In genomic region chr10:99232357-99232999, GRCh38 we compare ENCODE assay signal across 12 cellular contexts. TPM values are rescaled to one million over a fixed set of nuclear protein-coding genes. Genes with fewer than 3 reads are reported as not detected.
DNase-seq lines count a peak whose midpoint lies in the region; ATAC-seq and TF ChIP-seq lines count a peak whose summit lies in the region.
"Had no signal": no experiment of that assay in that cellular context is flagged by ENCODE, and none has a peak within 500 bp of the region (broad histone marks: within the 10 kb centered on the region; RNA-seq: fewer than 3 reads in every experiment).

No MANE protein-coding gene starts in this region.

- H3K4me3 ChIP-seq in heart right ventricle (peak overlapping the region in 7 of 10 donors; percentile 12 to 40 (median 28)), colonic mucosa (no peak overlapping the region), mesenchymal stem cell (ENCODE audit: insufficient read depth in 1 of 2, low read depth in 1 of 2, low read length in 2 of 2) (peak overlapping the region in 1 of 2 experiments; percentile 52), uterus (peak overlapping the region in 1 of 2 donors; percentile 4)
- H3K4me3 ChIP-seq in CD8-positive, alpha-beta T cell (ENCODE audit: low read depth, low read length) = no peak overlapping the region
- H3K4me3 ChIP-seq: ovary had no signal

- no peak overlapping the region for H2BK120ac ChIP-seq in mesenchymal stem cell (ENCODE audit: low read depth, low read length)

- H3K4me3 Mint-ChIP-seq in CD8-positive, alpha-beta T cell = no peak overlapping the region

- H3K27me3 ChIP-seq in heart right ventricle = peaks cover 9 to 97% (median 85%) of the 10 kb centered on the region in 7 donors
- peaks cover 55% of the 10 kb centered on the region for H3K27me3 ChIP-seq in colonic mucosa
- peaks cover 73 to 83% of the 10 kb centered on the region in 2 experiments for H3K27me3 ChIP-seq in mesenchymal stem cell (ENCODE audit: control insufficient read depth in 1 of 2, insufficient read depth in 1 of 2, low read length in 2 of 2)
- peaks cover 4 to 27% of the 10 kb centered on the region in 2 donors for H3K27me3 ChIP-seq in uterus
- H3K27me3 ChIP-seq in CD8-positive, alpha-beta T cell (ENCODE audit: insufficient read depth, low read length) = peaks cover 10% of the 10 kb centered on the region
- H3K27me3 ChIP-seq: ovary had no signal

- H3K4me1 ChIP-seq in heart right ventricle (peaks cover 0 to 42% (median 25%) of the 10 kb centered on the region in 9 donors), colonic mucosa (no peaks in the 10 kb centered on the region), mesenchymal stem cell (ENCODE audit: control insufficient read depth, insufficient read depth, low read depth, low read length) (peaks cover 13% of the 10 kb centered on the region), uterus (peaks cover 0 to 16% of the 10 kb centered on the region in 2 donors)
- H3K4me1 ChIP-seq in CD8-positive, alpha-beta T cell (ENCODE audit: insufficient read depth, low read length) = peaks cover 10% of the 10 kb centered on the region
- H3K4me1 ChIP-seq: Caco-2 had no signal

- TF ChIP-seq CTCF in heart right ventricle (IDR thresholded peaks at IDR 0.05) = no peak
- TF ChIP-seq CTCF in colonic mucosa (IDR thresholded peaks at IDR 0.05) = no peak
- no peak for TF ChIP-seq CTCF in uterus (IDR thresholded peaks at IDR 0.05)
- no peak for TF ChIP-seq CTCF in CD8-positive, alpha-beta T cell (IDR thresholded peaks at IDR 0.05)

- H2BK12ac ChIP-seq in mesenchymal stem cell (ENCODE audit: low read length in 2 of 2) = no peak overlapping the region

- no peak for TF ChIP-seq POLR2A in uterus (IDR thresholded peaks at IDR 0.05)

- peak overlapping the region; percentile 60 for H4K8ac ChIP-seq in mesenchymal stem cell (ENCODE audit: low read length)

- no peak overlapping the region for H3K4ac ChIP-seq in mesenchymal stem cell (ENCODE audit: low read depth in 1 of 2, low read length in 2 of 2)

- CTCF ChIA-PET in CD8-positive, alpha-beta T cell (lab: Charles Lee) = no interaction called here

- intact Hi-C loops in heart right ventricle (cut with DNase I) = no loop called here
- intact Hi-C loops in cardiac septum (cut with DNase I) = no loop called here
- intact Hi-C loops in colonic mucosa (cut with DNase I) = no loop called here
- intact Hi-C loops in uterus (cut with DNase I; ENCODE audit: low total_unique reads) = no loop called here
- intact Hi-C loops in CD8-positive, alpha-beta T cell (cut with DNase I, micrococcal nuclease) = no loop called here

- no peaks in the 10 kb centered on the region for H3K79me1 ChIP-seq in mesenchymal stem cell (replicated peaks; ENCODE audit: low read length, poor library complexity, severe bottlenecking)

- H2BK15ac ChIP-seq in mesenchymal stem cell (ENCODE audit: low read depth, poor library complexity, severe bottlenecking) = no peak overlapping the region

- 1 to 2% methylated on average over 49 of the region's 49 CpGs for WGBS in heart right ventricle, 2 donors
- WGBS in mesenchymal stem cell = under 1% methylated on average over 42 of the region's 49 CpGs

- H3K9ac ChIP-seq in colonic mucosa (ENCODE audit: low read depth in 2 of 2, low read length in 2 of 2) = peak overlapping the region in 1 of 2 donors; percentile 24
- no peak overlapping the region for H3K9ac ChIP-seq in mesenchymal stem cell (ENCODE audit: low read length)
- H3K9ac ChIP-seq: KMS-11 had no signal

- no peaks in the 10 kb centered on the region for H3K36me3 Mint-ChIP-seq in CD8-positive, alpha-beta T cell

- H2BK5ac ChIP-seq in mesenchymal stem cell (ENCODE audit: low read depth, low read length, poor library complexity, severe bottlenecking) = no peak overlapping the region

- no peak overlapping the region for H2AFZ ChIP-seq in mesenchymal stem cell (ENCODE audit: low read depth, low read length)

- DNase-seq in heart right ventricle = no peak
- DNase-seq in cardiac septum (ENCODE audit: low spot score) = no peak
- peak; percentile 17 for DNase-seq in colonic mucosa
- DNase-seq in mesenchymal stem cell = peak; percentile 46
- DNase-seq in uterus = no peak
- no peak for DNase-seq in NCI-H187 treated with DMSO at 0.1 percent for 48 hours (lab: John Stamatoyannopoulos, UW)
- DNase-seq in KG1 (lab: John Stamatoyannopoulos, UW) = no peak
- no peak for DNase-seq in CD8-positive, alpha-beta T cell
- DNase-seq: Caco-2, hippocampal formation, ovary had no signal

- no peak overlapping the region for H3K27ac Mint-ChIP-seq in CD8-positive, alpha-beta T cell

- no peak overlapping the region for H3K4me2 ChIP-seq in mesenchymal stem cell (ENCODE audit: low read length, poor library complexity, severe bottlenecking)
- H3K4me2 ChIP-seq: KMS-11 had no signal

- H3K27me3 Mint-ChIP-seq in CD8-positive, alpha-beta T cell (ENCODE audit: low read depth) = peaks cover 66% of the 10 kb centered on the region

- H3K36me3 ChIP-seq in heart right ventricle (no peaks in the 10 kb centered on the region), colonic mucosa (no peaks in the 10 kb centered on the region), mesenchymal stem cell (ENCODE audit: control insufficient read depth in 1 of 2, insufficient read depth in 2 of 2, low read depth in 1 of 2, low read length in 2 of 2) (no peaks in the 10 kb centered on the region), uterus (no peaks in the 10 kb centered on the region)
- no peaks in the 10 kb centered on the region for H3K36me3 ChIP-seq in CD8-positive, alpha-beta T cell (ENCODE audit: insufficient read depth, low read length)
- H3K36me3 ChIP-seq: ovary had no signal

- H3K14ac ChIP-seq in mesenchymal stem cell (ENCODE audit: low read length in 2 of 2) = no peak overlapping the region

- H3K9me3 ChIP-seq in heart right ventricle = no peaks in the 10 kb centered on the region
- H3K9me3 ChIP-seq in colonic mucosa = no peaks in the 10 kb centered on the region
- H3K9me3 ChIP-seq in mesenchymal stem cell (ENCODE audit: control insufficient read depth, low read length) = peaks cover 4% of the 10 kb centered on the region
- H3K9me3 ChIP-seq in uterus = no peaks in the 10 kb centered on the region
- no peaks in the 10 kb centered on the region for H3K9me3 ChIP-seq in CD8-positive, alpha-beta T cell (ENCODE audit: low read length)
- H3K9me3 ChIP-seq: Caco-2, ovary had no signal

- H4K91ac ChIP-seq in mesenchymal stem cell (ENCODE audit: low read length) = peak overlapping the region; percentile 22

- ATAC-seq in heart right ventricle = peak in 2 of 8 donors; percentile 26
- ATAC-seq in CD8-positive, alpha-beta T cell = no peak

- H3K9me3 Mint-ChIP-seq in CD8-positive, alpha-beta T cell = no peaks in the 10 kb centered on the region

- H3K27ac ChIP-seq in heart right ventricle (no peak overlapping the region), colonic mucosa (no peak overlapping the region), mesenchymal stem cell (ENCODE audit: low read length, poor library complexity, severe bottlenecking) (no peak overlapping the region), uterus (peak overlapping the region; percentile 58 to 63)
- H3K27ac ChIP-seq in CD8-positive, alpha-beta T cell (ENCODE audit: low read depth, low read length) = no peak overlapping the region
- H3K27ac ChIP-seq: KMS-11, ovary had no signal

- no peak overlapping the region for H3K23ac ChIP-seq in mesenchymal stem cell (ENCODE audit: low read length in 2 of 2)

- H3K4me1 Mint-ChIP-seq in CD8-positive, alpha-beta T cell (ENCODE audit: low read depth) = peaks cover 27% of the 10 kb centered on the region

- H2AK5ac ChIP-seq in mesenchymal stem cell (ENCODE audit: low read length, severe bottlenecking) = no peak overlapping the region

- POLR2A ChIA-PET in CD8-positive, alpha-beta T cell (lab: Charles Lee) = no interaction called here

- peak overlapping the region; percentile 15 to 66 for H3K18ac ChIP-seq in mesenchymal stem cell (ENCODE audit: low read depth in 1 of 2, low read length in 2 of 2)

RNA-seq across cellular contexts. Expression of gene HPSE2, which starts 3.2 kb away (rescaled TPM):
- under 1 TPM in 4 of 10 donors, not detected in 6; 0.07 to 0.24 (median 0.13) TPM for total RNA-seq in heart right ventricle
- polyA plus RNA-seq in heart right ventricle = under 1 TPM; 0.04 to 0.22 TPM
- total RNA-seq in cardiac septum = 0.16 TPM
- 1 to 10 TPM; 1.0 to 1.8 TPM for total RNA-seq in colonic mucosa
- polyA plus RNA-seq in mesenchymal stem cell (2013, experiment 1 of 2) = 8.3 TPM
- 7.4 TPM for polyA plus RNA-seq in mesenchymal stem cell (2013, experiment 2 of 2)
- 10 to 100 TPM in 1 of 4 donors, 1 to 10 TPM in 2, not detected in 1; 7.0 to 13.6 (median 7.7) TPM for total RNA-seq in uterus
- total RNA-seq in CD8-positive, alpha-beta T cell = not detected
- total RNA-seq: Caco-2 had no signal

Comparison
In these comparisons a context has a peak if more than half of its experiments do, and no peak if none do; other contexts are left out.
1. DNase-seq: peak in colonic mucosa (single experiment) and mesenchymal stem cell (single experiment); none in heart right ventricle (0 of 2), cardiac septum (single experiment), uterus (0 of 2), NCI-H187 treated with DMSO at 0.1 percent for 48 hours (single experiment), KG1 (single experiment) and CD8-positive, alpha-beta T cell (0 of 7).
2. H3K27ac ChIP-seq: peak in uterus (2 of 2); none in heart right ventricle (0 of 10), colonic mucosa (single experiment), mesenchymal stem cell (single experiment) and CD8-positive, alpha-beta T cell (single experiment).
3. H3K4me3 ChIP-seq: peak in heart right ventricle (7 of 10); none in colonic mucosa (single experiment) and CD8-positive, alpha-beta T cell (single experiment).